In genomic region chr15:90905306-90906180, GRCh38 we compare ENCODE assay signal across 16 cellular contexts. TPM values are rescaled to one million over a fixed set of nuclear protein-coding genes. Genes with fewer than 3 reads are reported as not detected.
A peak's percentile ranks its signal among the peaks of the same experiment; 100 is the strongest.
DNase-seq lines count a peak whose midpoint lies in the region; ATAC-seq and TF ChIP-seq lines count a peak whose summit lies in the region.
"Had no signal": no experiment of that assay in that cellular context is flagged by ENCODE, and none has a peak within 500 bp of the region (broad histone marks: within the 10 kb centered on the region; RNA-seq: fewer than 3 reads in every experiment).

No MANE protein-coding gene starts in this region.

- peak overlapping the region; percentile 23 for H3K4me3 Mint-ChIP-seq in activated naive CD8-positive, alpha-beta T cell
- H3K4me3 Mint-ChIP-seq in activated naive CD8-positive, alpha-beta T cell treated with anti-CD3 and anti-CD28 coated beads, Interleukin-2, amount 50 U/mL, for 24 hours = no peak overlapping the region
- peak overlapping the region; percentile 19 for H3K4me3 Mint-ChIP-seq in stimulated activated effector memory CD8-positive, alpha-beta T cell treated with anti-CD3 and anti-CD28 coated beads, Interleukin-12 subunit alpha, Interleukin-12 subunit beta, amount 100 ng/mL, for 72 hours
- H3K4me3 Mint-ChIP-seq: activated CD4-positive, alpha-beta memory T cell treated with anti-CD3 and anti-CD28 coated beads for 36 hours; CD8-positive, alpha-beta T cell had no signal

- no peaks in the 10 kb centered on the region for H3K27me3 Mint-ChIP-seq in activated naive CD8-positive, alpha-beta T cell
- H3K27me3 Mint-ChIP-seq in activated naive CD8-positive, alpha-beta T cell treated with anti-CD3 and anti-CD28 coated beads, Interleukin-2, amount 50 U/mL, for 24 hours = no peaks in the 10 kb centered on the region
- H3K27me3 Mint-ChIP-seq: activated CD4-positive, alpha-beta memory T cell treated with anti-CD3 and anti-CD28 coated beads for 36 hours; naive thymus-derived CD8-positive, alpha-beta T cell had no signal

- no peak for DNase-seq in activated naive CD8-positive, alpha-beta T cell treated with anti-CD3 and anti-CD28 coated beads, Interleukin-2, amount 50 U/mL, for 24 hours
- no peak for DNase-seq in stimulated activated effector memory CD8-positive, alpha-beta T cell treated with anti-CD3 and anti-CD28 coated beads, Interleukin-12 subunit alpha, Interleukin-12 subunit beta, amount 100 ng/mL, for 72 hours (ENCODE audit: low spot score in 2 of 2)
- DNase-seq in NCI-H345 (lab: John Stamatoyannopoulos, UW) (no peak), lower leg skin (ENCODE audit: low spot score in 2 of 2) (no peak)
- DNase-seq: activated CD4-positive, alpha-beta memory T cell treated with anti-CD3 and anti-CD28 coated beads for 36 hours; CD8-positive, alpha-beta T cell; colonic mucosa; H7; NCI-H1105; NCI-H2171 treated with DMSO at 0.1 percent for 48 hours had no signal

- ATAC-seq in activated naive CD8-positive, alpha-beta T cell treated with anti-CD3 and anti-CD28 coated beads, Interleukin-2, amount 50 U/mL, for 24 hours = no peak
- no peak for ATAC-seq in stimulated activated effector memory CD8-positive, alpha-beta T cell treated with anti-CD3 and anti-CD28 coated beads, Interleukin-12 subunit alpha, Interleukin-12 subunit beta, amount 100 ng/mL, for 72 hours
- ATAC-seq: CD8-positive, alpha-beta T cell; naive thymus-derived CD8-positive, alpha-beta T cell; Panc1 had no signal

- H3K4me1 Mint-ChIP-seq in activated naive CD8-positive, alpha-beta T cell (ENCODE audit: low read depth) = peaks cover 25% of the 10 kb centered on the region
- H3K4me1 Mint-ChIP-seq in activated naive CD8-positive, alpha-beta T cell treated with anti-CD3 and anti-CD28 coated beads, Interleukin-2, amount 50 U/mL, for 24 hours = peaks cover 27% of the 10 kb centered on the region
- H3K4me1 Mint-ChIP-seq in stimulated activated effector memory CD8-positive, alpha-beta T cell treated with anti-CD3 and anti-CD28 coated beads, Interleukin-12 subunit alpha, Interleukin-12 subunit beta, amount 100 ng/mL, for 72 hours = peaks cover 36% of the 10 kb centered on the region

- TF ChIP-seq CTCF in lower leg skin (IDR thresholded peaks at IDR 0.05) = no peak

- no peak overlapping the region for H3K27ac Mint-ChIP-seq in activated naive CD8-positive, alpha-beta T cell
- no peak overlapping the region for H3K27ac Mint-ChIP-seq in activated naive CD8-positive, alpha-beta T cell treated with anti-CD3 and anti-CD28 coated beads, Interleukin-2, amount 50 U/mL, for 24 hours
- peak overlapping the region; percentile 83 for H3K27ac Mint-ChIP-seq in stimulated activated effector memory CD8-positive, alpha-beta T cell treated with anti-CD3 and anti-CD28 coated beads, Interleukin-12 subunit alpha, Interleukin-12 subunit beta, amount 100 ng/mL, for 72 hours
- H3K27ac Mint-ChIP-seq: activated CD4-positive, alpha-beta memory T cell treated with anti-CD3 and anti-CD28 coated beads for 36 hours; CD8-positive, alpha-beta T cell had no signal

- H3K9me3 Mint-ChIP-seq in activated naive CD8-positive, alpha-beta T cell (ENCODE audit: low read depth) = no peaks in the 10 kb centered on the region
- no peaks in the 10 kb centered on the region for H3K9me3 Mint-ChIP-seq in activated naive CD8-positive, alpha-beta T cell treated with anti-CD3 and anti-CD28 coated beads, Interleukin-2, amount 50 U/mL, for 24 hours
- no peaks in the 10 kb centered on the region for H3K9me3 Mint-ChIP-seq in stimulated activated effector memory CD8-positive, alpha-beta T cell treated with anti-CD3 and anti-CD28 coated beads, Interleukin-12 subunit alpha, Interleukin-12 subunit beta, amount 100 ng/mL, for 72 hours
- H3K9me3 Mint-ChIP-seq: activated CD4-positive, alpha-beta memory T cell treated with anti-CD3 and anti-CD28 coated beads for 36 hours; CD8-positive, alpha-beta T cell; naive thymus-derived CD8-positive, alpha-beta T cell had no signal

- no peak overlapping the region for H3K4me3 ChIP-seq in lower leg skin (ENCODE audit: low read depth, poor library complexity, severe bottlenecking)
- H3K4me3 ChIP-seq: ascending aorta, colonic mucosa had no signal

- H3K36me3 Mint-ChIP-seq in activated naive CD8-positive, alpha-beta T cell = peaks cover 6% of the 10 kb centered on the region
- H3K36me3 Mint-ChIP-seq in activated naive CD8-positive, alpha-beta T cell treated with anti-CD3 and anti-CD28 coated beads, Interleukin-2, amount 50 U/mL, for 24 hours (ENCODE audit: low read depth) = peaks cover 32% of the 10 kb centered on the region
- peaks cover 79% of the 10 kb centered on the region for H3K36me3 Mint-ChIP-seq in stimulated activated effector memory CD8-positive, alpha-beta T cell treated with anti-CD3 and anti-CD28 coated beads, Interleukin-12 subunit alpha, Interleukin-12 subunit beta, amount 100 ng/mL, for 72 hours

- WGBS in lower leg skin, 2 donors = 93 to 97% methylated on average over 27 to 28 of the region's 28 CpGs

- TF ChIP-seq POLR2A in lower leg skin (IDR thresholded peaks at IDR 0.05) = no peak

- intact Hi-C loops in lower leg skin (cut with DNase I; ENCODE audit: low total_unique reads) = no loop called here

- peak overlapping the region; percentile 93 for H3K27ac ChIP-seq in cingulate gyrus (ENCODE audit: low read depth, low read length)
- H3K27ac ChIP-seq: ascending aorta, colonic mucosa, epithelial cell of prostate had no signal

RNA-seq across cellular contexts. Expression of gene MAN2A2, which starts 2.4 kb away (rescaled TPM):
- total RNA-seq in lower leg skin = 10 to 100 TPM; 21.8 to 43.5 (median 27.4) TPM

RNA-seq across cellular contexts. Expression of gene FES, which starts 21.2 kb away (rescaled TPM):
- total RNA-seq in lower leg skin = 10 to 100 TPM in 2 of 4 donors, 1 to 10 TPM in 2; 3.6 to 17.9 (median 11.0) TPM

RNA-seq across cellular contexts. Expression of gene HDDC3, which starts 26.8 kb away (rescaled TPM):
- total RNA-seq in lower leg skin = 10 to 100 TPM; 12.0 to 21.1 (median 19.4) TPM

RNA-seq across cellular contexts. Expression of gene UNC45A, which starts 29.5 kb away (rescaled TPM):
- 10 to 100 TPM; 56.5 to 79.1 (median 68.2) TPM for total RNA-seq in lower leg skin

RNA-seq across cellular contexts. Expression of gene FURIN, which starts 37.2 kb away (rescaled TPM):
- 100 to 1,000 TPM; 114 to 163 (median 149) TPM for total RNA-seq in lower leg skin
